Comparison of ENCODE assay signal across 22 cellular contexts in genomic region chr11:116650052-116650451, GRCh38.
"Had no signal": no experiment of that assay in that cellular context is flagged by ENCODE, and none has a peak within 500 bp of the region (broad histone marks: within the 10 kb centered on the region; RNA-seq: fewer than 3 reads in every experiment).

No MANE protein-coding gene starts in this region.

- H3K27ac ChIP-seq: brain microvascular endothelial cell, foreskin keratinocyte, gastrocnemius medialis, heart left ventricle, WERI-Rb-1 had no signal

- H3K4me3 ChIP-seq: gastrocnemius medialis, heart left ventricle had no signal

- DNase-seq: activated B cell treated with CpG ODN at 0.5 μM for 24 hours; activated CD4-positive, alpha-beta memory T cell treated with anti-CD3 and anti-CD28 coated beads for 36 hours; activated CD4-positive, alpha-beta T cell treated with anti-CD3 and anti-CD28 coated beads for 48 hours; activated CD4-positive, alpha-beta T cell treated with anti-CD3 and anti-CD28 coated beads, Interleukin-2, amount 50 U/mL, for 1 hour; activated effector memory CD4-positive, alpha-beta T cell treated with Interleukin-2 at 50 U/mL for 16 hours; activated gamma-delta T cell treated with Interleukin-2 at 50 U/mL for 16 hours; activated naive CD4-positive, alpha-beta T cell treated with anti-CD3 and anti-CD28 coated beads, Interleukin-2, amount 50 U/mL, for 16 hours; activated naive CD4-positive, alpha-beta T cell treated with Interleukin-2 at 50 U/mL for 16 hours; activated T-cell treated with anti-CD3 and anti-CD28 coated beads, Interleukin-2, amount 50 U/mL, for 4 hours; amniotic stem cell; anterior cingulate cortex; brain microvascular endothelial cell; effector memory CD4-positive, alpha-beta T cell; endodermal cell; foreskin keratinocyte; gastrocnemius medialis; glutamatergic neuron; heart left ventricle; T-helper 1 cell; T-helper 17 cell; T1000; WERI-Rb-1 had no signal
